8 cellular contexts compared by ENCODE assay signal in genomic region chr1:177959793-177960515, GRCh38. TPM values are rescaled to one million over a fixed set of nuclear protein-coding genes. Genes with fewer than 3 reads are reported as not detected.
DNase-seq lines count a peak whose midpoint lies in the region; ATAC-seq and TF ChIP-seq lines count a peak whose summit lies in the region.

No MANE protein-coding gene starts in this region.

- peaks cover 7% of the 10 kb centered on the region for H3K4me1 Mint-ChIP-seq in nephron

- WGBS in stomach, 5 donors = 57 to 70% (median 68%) methylated on average over 5 of the region's 5 CpGs

- H3K9me3 Mint-ChIP-seq in nephron = no peaks in the 10 kb centered on the region

- H3K27ac ChIP-seq in stomach = no peak overlapping the region

- DNase-seq in EL (peak; percentile 31), NCI-H2227 (lab: John Stamatoyannopoulos, UW; ENCODE audit: unreplicated experiment) (peak; percentile 37), cerebellar cortex (ENCODE audit: low spot score) (peak; percentile 34), stomach (no peak), ecto neural progenitor cell (ENCODE audit: low spot score) (no peak)

- H3K4me1 ChIP-seq in stomach = no peaks in the 10 kb centered on the region

- TF ChIP-seq POLR2A in stomach (IDR thresholded peaks at IDR 0.05) = no peak

- no peak overlapping the region for H3K27ac Mint-ChIP-seq in nephron

- no peaks in the 10 kb centered on the region for H3K27me3 ChIP-seq in stomach

- H3K27me3 Mint-ChIP-seq in nephron (ENCODE audit: low read depth) = no peaks in the 10 kb centered on the region

- peaks cover 18 to 96% (median 78%) of the 10 kb centered on the region in 4 donors for H3K36me3 ChIP-seq in stomach

- TF ChIP-seq EP300 in stomach (IDR thresholded peaks at IDR 0.05) = no peak

- no peak overlapping the region for H3K4me3 Mint-ChIP-seq in nephron

- H3K36me3 Mint-ChIP-seq in nephron (ENCODE audit: low read depth) = no peaks in the 10 kb centered on the region

- ATAC-seq in HG03565 (IDR thresholded peaks at IDR 0.05; ENCODE audit: unreplicated experiment) = no peak
- ATAC-seq in HG03520 (IDR thresholded peaks at IDR 0.05; ENCODE audit: unreplicated experiment) = no peak

- no peak overlapping the region for H3K4me3 ChIP-seq in stomach

- intact Hi-C loops in stomach (cut with DNase I; ENCODE audit: low total_unique reads) = no loop called here

- no peaks in the 10 kb centered on the region for H3K9me3 ChIP-seq in stomach

- TF ChIP-seq CTCF in nephron (IDR thresholded peaks at IDR 0.05; ENCODE audit: unreplicated experiment in 3 of 3) (peak; percentile 36 to 55 (median 49)), stomach (IDR thresholded peaks at IDR 0.05) (peak in 1 of 7 experiments; percentile 5)

RNA-seq across cellular contexts. Expression of gene SEC16B, which starts 9.9 kb away (rescaled TPM):
- total RNA-seq in stomach = 10 to 100 TPM; 10.6 to 53.9 (median 26.2) TPM
- 1 to 10 TPM; 3.3 to 6.3 (median 5.2) TPM for polyA plus RNA-seq in stomach

Comparison
In these comparisons a context has a peak if more than half of its experiments do, and no peak if none do; other contexts are left out.
1. DNase-seq: peak in EL (single experiment), NCI-H2227 (single experiment) and cerebellar cortex (single experiment); none in stomach (single experiment) and ecto neural progenitor cell (single experiment).